In genomic region chr3:142053244-142053643, GRCh38 we compare ENCODE assay signal across 20 cellular contexts.
"Had no signal": no experiment of that assay in that cellular context is flagged by ENCODE, and none has a peak within 500 bp of the region (broad histone marks: within the 10 kb centered on the region; RNA-seq: fewer than 3 reads in every experiment).

No MANE protein-coding gene starts in this region.

- H3K27ac ChIP-seq: neutrophil, pancreas, thyroid gland had no signal

- H3K4me2 ChIP-seq: smooth muscle cell had no signal

- H3K27me3 Mint-ChIP-seq: activated B cell treated with CpG ODN at 0.5 μM for 24 hours; activated CD4-positive, alpha-beta T cell treated with anti-CD3 and anti-CD28 coated beads, Interleukin-2, amount 10 ng/mL, durations not matched to agents 7 days and 5 days; activated naive CD8-positive, alpha-beta T cell; dendritic cell treated with granulocyte-macrophage colony-stimulating factor and Interleukin-4, amounts not matched to agents 40 ng/mL and 50 ng/mL, for 4 days; natural killer cell treated with Interleukin-12 subunit alpha and Interleukin-12 subunit beta and Interleukin-15 and Interleukin-18, amount 100 ng/mL, for 72 hours; stimulated activated naive B cell treated with anti-CD40 and anti-IgM and Interleukin-4, amounts not matched to agents 10 μg/mL and 1 μg/mL and 100 μg/mL, for 72 hours; T-cell had no signal

- H3K27me3 ChIP-seq: neutrophil, pancreas, thyroid gland had no signal

- H3K9me3 ChIP-seq: neutrophil, pancreas, thyroid gland had no signal

- H3K4me3 Mint-ChIP-seq: activated B cell treated with CpG ODN at 0.5 μM for 24 hours; activated CD4-positive, alpha-beta T cell treated with anti-CD3 and anti-CD28 coated beads, Interleukin-2, amount 10 ng/mL, durations not matched to agents 7 days and 5 days; activated naive CD8-positive, alpha-beta T cell; activated T-cell treated with anti-CD3 and anti-CD28 coated beads, Interleukin-2, amount 50 U/mL, for 72 hours; dendritic cell treated with granulocyte-macrophage colony-stimulating factor and Interleukin-4, amounts not matched to agents 40 ng/mL and 50 ng/mL, for 4 days; natural killer cell treated with Interleukin-12 subunit alpha and Interleukin-12 subunit beta and Interleukin-15 and Interleukin-18, amount 100 ng/mL, for 72 hours; stimulated activated naive B cell treated with anti-CD40 and anti-IgM and Interleukin-4, amounts not matched to agents 10 μg/mL and 1 μg/mL and 100 μg/mL, for 72 hours; T-cell had no signal

- DNase-seq: activated B cell treated with CpG ODN at 0.5 μM for 24 hours; activated CD4-positive, alpha-beta T cell treated with anti-CD3 and anti-CD28 coated beads, Interleukin-2, amount 10 ng/mL, durations not matched to agents 7 days and 5 days; activated gamma-delta T cell; activated T-cell treated with anti-CD3 and anti-CD28 coated beads, Interleukin-2, amount 50 U/mL, for 72 hours; effector memory CD4-positive, alpha-beta T cell; foreskin melanocyte; glutamatergic neuron; hippocampal formation; islet precursor cell; pancreas; stimulated activated CD4-positive, alpha-beta T cell treated with anti-CD3 and anti-CD28 coated beads, Interleukin-4, amount 100 ng/mL, for 4 hours; stimulated activated naive B cell treated with anti-CD40 and anti-IgM and Interleukin-4, amounts not matched to agents 10 μg/mL and 1 μg/mL and 100 μg/mL, for 72 hours; T-cell; thyroid gland had no signal

- H3K4me1 ChIP-seq: pancreas, thyroid gland had no signal

- H3K9me3 Mint-ChIP-seq: activated T-cell treated with anti-CD3 and anti-CD28 coated beads, Interleukin-2, amount 50 U/mL, for 72 hours; natural killer cell treated with Interleukin-12 subunit alpha and Interleukin-12 subunit beta and Interleukin-15 and Interleukin-18, amount 100 ng/mL, for 72 hours; T-cell had no signal

- H3K36me3 ChIP-seq: neutrophil, pancreas, thyroid gland had no signal

- H3K27ac Mint-ChIP-seq: activated B cell treated with CpG ODN at 0.5 μM for 24 hours; activated CD4-positive, alpha-beta T cell treated with anti-CD3 and anti-CD28 coated beads, Interleukin-2, amount 10 ng/mL, durations not matched to agents 7 days and 5 days; activated naive CD8-positive, alpha-beta T cell; activated T-cell treated with anti-CD3 and anti-CD28 coated beads, Interleukin-2, amount 50 U/mL, for 72 hours; dendritic cell treated with granulocyte-macrophage colony-stimulating factor and Interleukin-4, amounts not matched to agents 40 ng/mL and 50 ng/mL, for 4 days; stimulated activated naive B cell treated with anti-CD40 and anti-IgM and Interleukin-4, amounts not matched to agents 10 μg/mL and 1 μg/mL and 100 μg/mL, for 72 hours; T-cell had no signal

- H3K4me3 ChIP-seq: lung, pancreas, smooth muscle cell, thyroid gland had no signal
